In the genomic region with DNA sequence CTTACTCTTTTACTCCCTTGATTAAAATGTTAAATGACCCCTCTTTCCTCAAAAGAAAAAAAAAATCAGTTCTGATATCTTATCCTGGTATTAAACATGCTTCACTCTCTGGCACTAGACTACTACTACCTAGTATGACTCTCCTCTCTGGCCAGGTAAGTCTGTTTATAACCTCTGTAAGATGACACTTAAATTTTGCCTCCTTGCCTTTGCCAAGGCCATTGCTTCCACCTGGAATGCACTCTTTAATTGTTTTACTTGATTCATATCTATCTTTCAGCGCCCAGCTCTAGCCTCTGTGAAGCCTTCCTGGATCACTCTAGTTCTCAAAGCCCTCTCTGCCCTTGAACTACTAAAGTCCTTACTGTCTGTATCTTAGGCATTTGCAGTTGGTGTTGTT, we compare ENCODE assay signal across 2 cellular contexts.
TF ChIP-seq lines count a peak whose summit lies in the region.

No MANE protein-coding gene starts in this region.

TF ChIP-seq in IMR-90, 13 proteins besides CTCF, POLR2A, EP300 and RAD21:
- no peak for TF ChIP-seq BHLHE40 (IDR thresholded peaks at IDR 0.05; ENCODE audit: low read depth, low read length)
- TF ChIP-seq SMC3 (IDR thresholded peaks at IDR 0.05; ENCODE audit: low read depth, low read length) = no peak
- no peak for TF ChIP-seq CHD1 (IDR thresholded peaks at IDR 0.05; ENCODE audit: low read depth, low read length)
- no peak for TF ChIP-seq CEBPB (IDR thresholded peaks at IDR 0.05; ENCODE audit: low read depth, low read length)

TF ChIP-seq in HepG2, 621 proteins besides CTCF, POLR2A, EP300 and RAD21:
- no peak for TF ChIP-seq PCBP1 (IDR thresholded peaks at IDR 0.05; ENCODE audit: borderline replicate concordance, low read depth, low read length)
- no peak for TF ChIP-seq SNAPC2 (CRISPR knock-in tag; IDR thresholded peaks at IDR 0.05)
- no peak for TF ChIP-seq RELA (CRISPR knock-in tag; IDR thresholded peaks at IDR 0.05)
- TF ChIP-seq, protein P1, sequence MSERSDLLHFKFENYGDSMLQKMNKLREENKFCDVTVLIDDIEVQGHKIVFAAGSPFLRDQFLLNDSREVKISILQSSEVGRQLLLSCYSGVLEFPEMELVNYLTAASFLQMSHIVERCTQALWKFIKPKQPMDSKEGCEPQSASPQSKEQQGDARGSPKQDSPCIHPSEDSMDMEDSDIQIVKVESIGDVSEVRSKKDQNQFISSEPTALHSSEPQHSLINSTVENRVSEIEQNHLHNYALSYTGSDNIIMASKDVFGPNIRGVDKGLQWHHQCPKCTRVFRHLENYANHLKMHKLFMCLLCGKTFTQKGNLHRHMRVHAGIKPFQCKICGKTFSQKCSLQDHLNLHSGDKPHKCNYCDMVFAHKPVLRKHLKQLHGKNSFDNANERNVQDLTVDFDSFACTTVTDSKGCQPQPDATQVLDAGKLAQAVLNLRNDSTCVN (CRISPR knock-in tag; IDR thresholded peaks at IDR 0.05; ENCODE audit: borderline replicate concordance) = no peak
- TF ChIP-seq, protein P2, sequence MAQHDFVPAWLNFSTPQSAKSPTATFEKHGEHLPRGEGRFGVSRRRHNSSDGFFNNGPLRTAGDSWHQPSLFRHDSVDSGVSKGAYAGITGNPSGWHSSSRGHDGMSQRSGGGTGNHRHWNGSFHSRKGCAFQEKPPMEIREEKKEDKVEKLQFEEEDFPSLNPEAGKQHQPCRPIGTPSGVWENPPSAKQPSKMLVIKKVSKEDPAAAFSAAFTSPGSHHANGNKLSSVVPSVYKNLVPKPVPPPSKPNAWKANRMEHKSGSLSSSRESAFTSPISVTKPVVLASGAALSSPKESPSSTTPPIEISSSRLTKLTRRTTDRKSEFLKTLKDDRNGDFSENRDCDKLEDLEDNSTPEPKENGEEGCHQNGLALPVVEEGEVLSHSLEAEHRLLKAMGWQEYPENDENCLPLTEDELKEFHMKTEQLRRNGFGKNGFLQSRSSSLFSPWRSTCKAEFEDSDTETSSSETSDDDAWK (CRISPR knock-in tag; IDR thresholded peaks at IDR 0.05) = no peak
- no peak for TF ChIP-seq NAIF1 (CRISPR knock-in tag; IDR thresholded peaks at IDR 0.05; ENCODE audit: borderline replicate concordance)
- TF ChIP-seq ZNF143 (CRISPR knock-in tag; IDR thresholded peaks at IDR 0.05) = no peak
- TF ChIP-seq, protein P3, sequence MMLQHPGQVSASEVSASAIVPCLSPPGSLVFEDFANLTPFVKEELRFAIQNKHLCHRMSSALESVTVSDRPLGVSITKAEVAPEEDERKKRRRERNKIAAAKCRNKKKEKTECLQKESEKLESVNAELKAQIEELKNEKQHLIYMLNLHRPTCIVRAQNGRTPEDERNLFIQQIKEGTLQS (CRISPR knock-in tag; IDR thresholded peaks at IDR 0.05) = no peak
- no peak for TF ChIP-seq HNRNPH1 (optimal IDR thresholded peaks at IDR 0.05; ENCODE audit: low read depth, low read length)
- no peak for TF ChIP-seq ETV5 (CRISPR knock-in tag; IDR thresholded peaks at IDR 0.05; ENCODE audit: borderline replicate concordance)
- TF ChIP-seq, protein P4, sequence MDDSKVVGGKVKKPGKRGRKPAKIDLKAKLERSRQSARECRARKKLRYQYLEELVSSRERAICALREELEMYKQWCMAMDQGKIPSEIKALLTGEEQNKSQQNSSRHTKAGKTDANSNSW (CRISPR knock-in tag; IDR thresholded peaks at IDR 0.05; ENCODE audit: borderline replicate concordance) = no peak
- TF ChIP-seq ZNF24 (IDR thresholded peaks at IDR 0.05) = no peak
